1 cellular context compared by ENCODE assay signal in the genomic region with DNA sequence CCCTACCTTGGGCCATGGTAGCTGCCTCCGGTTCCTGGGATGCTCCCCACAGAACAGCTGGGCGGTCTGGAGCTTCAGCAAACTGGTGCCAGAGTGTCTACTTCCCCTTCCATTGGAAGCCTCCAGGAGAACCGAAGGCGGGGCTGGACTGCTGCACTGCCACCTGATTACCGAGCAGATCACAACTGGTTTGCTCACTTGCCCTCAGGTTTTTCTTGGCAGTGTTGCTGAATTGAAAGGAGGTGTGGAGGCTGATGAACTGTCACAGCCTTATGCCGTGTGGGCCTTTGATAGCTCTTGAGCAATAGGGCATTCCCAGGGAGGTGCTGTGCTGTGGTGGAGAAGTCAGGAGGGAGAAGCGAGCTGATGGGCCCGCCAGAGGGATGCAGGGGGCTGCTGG.
TF ChIP-seq lines count a peak whose summit lies in the region.

A gene with protein sequence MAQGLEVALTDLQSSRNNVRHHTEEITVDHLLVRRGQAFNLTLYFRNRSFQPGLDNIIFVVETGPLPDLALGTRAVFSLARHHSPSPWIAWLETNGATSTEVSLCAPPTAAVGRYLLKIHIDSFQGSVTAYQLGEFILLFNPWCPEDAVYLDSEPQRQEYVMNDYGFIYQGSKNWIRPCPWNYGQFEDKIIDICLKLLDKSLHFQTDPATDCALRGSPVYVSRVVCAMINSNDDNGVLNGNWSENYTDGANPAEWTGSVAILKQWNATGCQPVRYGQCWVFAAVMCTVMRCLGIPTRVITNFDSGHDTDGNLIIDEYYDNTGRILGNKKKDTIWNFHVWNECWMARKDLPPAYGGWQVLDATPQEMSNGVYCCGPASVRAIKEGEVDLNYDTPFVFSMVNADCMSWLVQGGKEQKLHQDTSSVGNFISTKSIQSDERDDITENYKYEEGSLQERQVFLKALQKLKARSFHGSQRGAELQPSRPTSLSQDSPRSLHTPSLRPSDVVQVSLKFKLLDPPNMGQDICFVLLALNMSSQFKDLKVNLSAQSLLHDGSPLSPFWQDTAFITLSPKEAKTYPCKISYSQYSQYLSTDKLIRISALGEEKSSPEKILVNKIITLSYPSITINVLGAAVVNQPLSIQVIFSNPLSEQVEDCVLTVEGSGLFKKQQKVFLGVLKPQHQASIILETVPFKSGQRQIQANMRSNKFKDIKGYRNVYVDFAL (minus strand): TSS at position 95 of the 400 bp plus-strand sequence. CDS start 79 bp downstream, at position 16.

TF ChIP-seq in HepG2, 621 proteins besides CTCF, POLR2A, EP300 and RAD21:
- TF ChIP-seq CEBPB (IDR thresholded peaks at IDR 0.05; ENCODE audit: borderline replicate concordance, low read depth, low read length) (peak; percentile 43; the same call in 1 of the 2 replicates), CREM (IDR thresholded peaks at IDR 0.05) (no peak), CREM (CRISPR knock-in tag; IDR thresholded peaks at IDR 0.05) (no peak)
- TF ChIP-seq, protein P1, sequence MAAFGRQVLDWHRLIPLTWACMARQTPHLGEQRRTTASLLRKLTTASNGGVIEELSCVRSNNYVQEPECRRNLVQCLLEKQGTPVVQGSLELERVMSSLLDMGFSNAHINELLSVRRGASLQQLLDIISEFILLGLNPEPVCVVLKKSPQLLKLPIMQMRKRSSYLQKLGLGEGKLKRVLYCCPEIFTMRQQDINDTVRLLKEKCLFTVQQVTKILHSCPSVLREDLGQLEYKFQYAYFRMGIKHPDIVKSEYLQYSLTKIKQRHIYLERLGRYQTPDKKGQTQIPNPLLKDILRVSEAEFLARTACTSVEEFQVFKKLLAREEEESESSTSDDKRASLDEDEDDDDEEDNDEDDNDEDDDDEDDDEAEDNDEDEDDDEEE (CRISPR knock-in tag; IDR thresholded peaks at IDR 0.05) = no peak
